ENCODE assay signal across 20 cellular contexts in the genomic region with DNA sequence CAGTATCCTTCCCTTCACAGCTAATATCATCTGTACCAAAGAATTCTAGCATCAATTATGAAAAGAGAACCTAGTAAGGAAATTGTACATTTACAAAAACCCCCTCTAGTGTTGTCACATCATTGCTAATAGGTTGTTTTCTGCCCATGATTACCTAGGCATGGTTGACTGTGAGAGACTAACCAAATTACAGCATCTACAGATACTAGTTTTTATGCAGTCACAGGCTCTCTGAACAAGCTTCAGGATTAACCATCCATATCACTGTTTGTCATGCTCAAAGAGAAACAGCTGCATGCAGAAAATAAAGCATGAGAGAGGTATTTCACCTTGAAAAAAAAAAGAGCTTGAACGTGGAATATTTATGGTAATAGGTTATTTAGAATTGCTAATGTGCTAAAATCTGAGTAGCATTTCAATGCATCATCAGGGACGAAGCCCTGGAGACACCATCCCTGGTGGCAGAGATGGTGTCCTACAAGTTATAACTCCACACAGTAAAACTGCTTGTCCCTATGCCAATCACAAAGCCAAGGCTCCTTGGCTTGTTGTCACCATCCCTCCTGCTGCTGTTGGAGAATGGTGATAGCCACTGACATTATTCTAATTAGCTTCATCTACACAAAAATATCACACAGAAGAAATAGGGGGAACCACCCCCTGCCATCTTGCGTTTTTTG.
DNase-seq lines count a peak whose midpoint lies in the region; ATAC-seq lines count a peak whose summit lies in the region.
"Had no signal": no experiment of that assay in that cellular context is flagged by ENCODE, and none has a peak within 500 bp of the region (broad histone marks: within the 10 kb centered on the region; RNA-seq: fewer than 3 reads in every experiment).

No MANE protein-coding gene starts in this region.

- no peak overlapping the region for H3K27ac Mint-ChIP-seq in stimulated activated naive B cell treated with anti-CD40 and anti-IgM and Interleukin-4, amounts not matched to agents 10 μg/mL and 1 μg/mL and 100 μg/mL, for 72 hours
- H3K27ac Mint-ChIP-seq: activated CD4-positive, alpha-beta memory T cell treated with anti-CD3 and anti-CD28 coated beads for 36 hours; activated T-helper 2 cell treated with anti-CD3 and anti-CD28 coated beads, Interferon-gamma antibody, Interleukin-2, Interleukin-4, amounts not matched to agents 10 μg/mL and 5 μg/mL and 100 μg/mL, durations not matched to agents 14 hours and 24 hours and 36 hours had no signal

- peak; percentile 62 to 66 for ATAC-seq in stimulated activated naive B cell treated with anti-CD40 and anti-IgM and Interleukin-4, amounts not matched to agents 10 μg/mL and 1 μg/mL and 100 μg/mL, for 72 hours (replicated peaks)

- peaks cover 41% of the 10 kb centered on the region for H3K4me1 ChIP-seq in HUES6 (ENCODE audit: control insufficient read depth, insufficient read depth, low read length)
- H3K4me1 ChIP-seq: SJSA1, suprapubic skin had no signal

- H3K36me3 ChIP-seq in HUES6 (ENCODE audit: control insufficient read depth, insufficient read depth, low read length): no peaks in the 10 kb centered on the region
- H3K36me3 ChIP-seq: neutrophil, SJSA1, suprapubic skin had no signal

- peak; percentile 35 for DNase-seq in NCI-H345 (lab: John Stamatoyannopoulos, UW)
- no peak for DNase-seq in NCI-H345 treated with DMSO at 0.1 percent for 48 hours (lab: John Stamatoyannopoulos, UW; ENCODE audit: unreplicated experiment)
- peak; percentile 9 for DNase-seq in germinal center (ENCODE audit: low spot score)
- DNase-seq in stimulated activated naive B cell treated with anti-CD40 and anti-IgM and Interleukin-4, amounts not matched to agents 10 μg/mL and 1 μg/mL and 100 μg/mL, for 72 hours: no peak
- DNase-seq in activated CD8-positive, alpha-beta memory T cell treated with anti-CD3 and anti-CD28 coated beads, Interleukin-2, amount 50 U/mL, for 4 hours: no peak
- no peak for DNase-seq in foreskin melanocyte
- DNase-seq in stimulated activated CD4-positive, alpha-beta T cell treated with anti-CD3 and anti-CD28 coated beads, Interleukin-4, amount 100 ng/mL, for 1 hour: no peak
- DNase-seq: ACHN; activated CD4-positive, alpha-beta memory T cell treated with anti-CD3 and anti-CD28 coated beads for 36 hours; amygdala; cortex of kidney; Kasumi-1; NCI-H2081 treated with DMSO at 0.1 percent for 48 hours; small intestine had no signal

- H3K4me1 Mint-ChIP-seq in stimulated activated naive B cell treated with anti-CD40 and anti-IgM and Interleukin-4, amounts not matched to agents 10 μg/mL and 1 μg/mL and 100 μg/mL, for 72 hours: peaks cover 20 to 33% of the 10 kb centered on the region in 2 donors

- no peak overlapping the region for H3K4me3 ChIP-seq in HUES6 (ENCODE audit: low read depth, low read length)
- H3K4me3 ChIP-seq: lung, SJSA1, suprapubic skin had no signal

- H3K9me3 Mint-ChIP-seq in stimulated activated naive B cell treated with anti-CD40 and anti-IgM and Interleukin-4, amounts not matched to agents 10 μg/mL and 1 μg/mL and 100 μg/mL, for 72 hours: peaks cover 0 to 3% of the 10 kb centered on the region in 2 donors
- H3K9me3 Mint-ChIP-seq: activated T-helper 2 cell treated with anti-CD3 and anti-CD28 coated beads, Interferon-gamma antibody, Interleukin-2, Interleukin-4, amounts not matched to agents 10 μg/mL and 5 μg/mL and 100 μg/mL, durations not matched to agents 14 hours and 24 hours and 36 hours had no signal

- H3K9me3 ChIP-seq in HUES6 (ENCODE audit: control insufficient read depth, insufficient read depth, low read depth, low read length): no peaks in the 10 kb centered on the region
- H3K9me3 ChIP-seq: neutrophil, SJSA1, suprapubic skin had no signal

- no peak overlapping the region for H3K9ac ChIP-seq in HUES6 (ENCODE audit: low read length)

- peak overlapping the region; percentile 15; the same call in 1 of the 2 replicates for H3K27ac ChIP-seq in HUES6 (ENCODE audit: low read depth, low read length)
- H3K27ac ChIP-seq: neutrophil, SJSA1, suprapubic skin had no signal

- H3K36me3 Mint-ChIP-seq in stimulated activated naive B cell treated with anti-CD40 and anti-IgM and Interleukin-4, amounts not matched to agents 10 μg/mL and 1 μg/mL and 100 μg/mL, for 72 hours: peaks cover 0 to 2% of the 10 kb centered on the region in 2 donors
- H3K36me3 Mint-ChIP-seq: activated CD4-positive, alpha-beta memory T cell treated with anti-CD3 and anti-CD28 coated beads for 36 hours had no signal

- H3K27me3 Mint-ChIP-seq in stimulated activated naive B cell treated with anti-CD40 and anti-IgM and Interleukin-4, amounts not matched to agents 10 μg/mL and 1 μg/mL and 100 μg/mL, for 72 hours: no peaks in the 10 kb centered on the region

- no peaks in the 10 kb centered on the region for H3K27me3 ChIP-seq in HUES6 (ENCODE audit: control insufficient read depth, insufficient read depth, low read length)
- H3K27me3 ChIP-seq: neutrophil, suprapubic skin had no signal

- no peak overlapping the region for H3K4me3 Mint-ChIP-seq in stimulated activated naive B cell treated with anti-CD40 and anti-IgM and Interleukin-4, amounts not matched to agents 10 μg/mL and 1 μg/mL and 100 μg/mL, for 72 hours
- H3K4me3 Mint-ChIP-seq: activated CD4-positive, alpha-beta memory T cell treated with anti-CD3 and anti-CD28 coated beads for 36 hours had no signal

Comparison
In these comparisons a context has a peak if more than half of its experiments do, and no peak if none do; other contexts are left out.
1. DNase-seq: peak in NCI-H345 (single experiment) and germinal center (single experiment); none in NCI-H345 treated with DMSO at 0.1 percent for 48 hours (single experiment), stimulated activated naive B cell treated with anti-CD40 and anti-IgM and Interleukin-4, amounts not matched to agents 10 μg/mL and 1 μg/mL and 100 μg/mL, for 72 hours (single experiment), activated CD8-positive, alpha-beta memory T cell treated with anti-CD3 and anti-CD28 coated beads, Interleukin-2, amount 50 U/mL, for 4 hours (single experiment), foreskin melanocyte (single experiment) and stimulated activated CD4-positive, alpha-beta T cell treated with anti-CD3 and anti-CD28 coated beads, Interleukin-4, amount 100 ng/mL, for 1 hour (single experiment).